Comparison of ENCODE assay signal across 28 cellular contexts in genomic region chr22:26722159-26722558, GRCh38.
DNase-seq lines count a peak whose midpoint lies in the region; TF ChIP-seq lines count a peak whose summit lies in the region.
"Had no signal": no experiment of that assay in that cellular context is flagged by ENCODE, and none has a peak within 500 bp of the region (broad histone marks: within the 10 kb centered on the region; RNA-seq: fewer than 3 reads in every experiment).

No MANE protein-coding gene starts in this region.

- intact Hi-C loops in Caco-2 (cut with micrococcal nuclease; ENCODE audit: unreplicated experiment): no loop called here

- H3K4me1 Mint-ChIP-seq in osteocyte (ENCODE audit: unreplicated experiment) (peaks cover 42% of the 10 kb centered on the region), Caco-2 (ENCODE audit: low read depth, unreplicated experiment) (no peaks in the 10 kb centered on the region)
- H3K4me1 Mint-ChIP-seq: stimulated activated naive CD8-positive, alpha-beta T cell treated with anti-CD3 and anti-CD28 coated beads, Interleukin-15, amount 100 ng/mL, for 72 hours had no signal

- H3K27ac Mint-ChIP-seq in osteocyte (ENCODE audit: unreplicated experiment): peak overlapping the region; percentile 61
- no peak overlapping the region for H3K27ac Mint-ChIP-seq in Caco-2 (ENCODE audit: unreplicated experiment)
- H3K27ac Mint-ChIP-seq: activated naive CD8-positive, alpha-beta T cell treated with anti-CD3 and anti-CD28 coated beads for 36 hours; activated T-helper 1 cell treated with anti-CD3 and anti-CD28 coated beads, Interleukin-12 subunit alpha, Interleukin-12 subunit beta, Interleukin-2, Interleukin-4 antibody, amounts not matched to agents 30 ng/mL and 10 ng/mL and 1 ng/mL, durations not matched to agents 14 hours and 24 hours and 36 hours; CD4-positive, alpha-beta T cell; natural killer cell; stimulated activated naive CD8-positive, alpha-beta T cell treated with anti-CD3 and anti-CD28 coated beads, Interleukin-15, amount 100 ng/mL, for 72 hours; T-helper 1 cell treated with Interleukin-12 subunit alpha and Interleukin-12 subunit beta and Interleukin-4 antibody, amounts not matched to agents 30 μg/mL and 1 μg/mL, for 36 hours had no signal

- CTCF ChIA-PET in Caco-2 (lab: Charles Lee): no interaction called here

- H3K27me3 ChIP-seq in Caco-2 (replicated peaks; ENCODE audit: control insufficient read depth, insufficient read depth, low read length): no peaks in the 10 kb centered on the region
- H3K27me3 ChIP-seq: gastrocnemius medialis, SJSA1, tibial artery had no signal

- H3K4me3 Mint-ChIP-seq in osteocyte (ENCODE audit: unreplicated experiment) (no peak overlapping the region), Caco-2 (ENCODE audit: unreplicated experiment) (no peak overlapping the region)
- H3K4me3 Mint-ChIP-seq: activated naive CD8-positive, alpha-beta T cell treated with anti-CD3 and anti-CD28 coated beads for 36 hours; activated T-helper 1 cell treated with anti-CD3 and anti-CD28 coated beads, Interleukin-12 subunit alpha, Interleukin-12 subunit beta, Interleukin-2, Interleukin-4 antibody, amounts not matched to agents 30 ng/mL and 10 ng/mL and 1 ng/mL, durations not matched to agents 14 hours and 24 hours and 36 hours; CD4-positive, alpha-beta T cell; natural killer cell; stimulated activated naive CD8-positive, alpha-beta T cell treated with anti-CD3 and anti-CD28 coated beads, Interleukin-15, amount 100 ng/mL, for 72 hours; T-helper 1 cell treated with Interleukin-12 subunit alpha and Interleukin-12 subunit beta and Interleukin-4 antibody, amounts not matched to agents 30 μg/mL and 1 μg/mL, for 36 hours had no signal

- H3K36me3 Mint-ChIP-seq in osteocyte (ENCODE audit: unreplicated experiment): peaks cover 23% of the 10 kb centered on the region
- H3K36me3 Mint-ChIP-seq in Caco-2 (ENCODE audit: insufficient read depth, unreplicated experiment): no peaks in the 10 kb centered on the region

- H3K36me3 ChIP-seq in Caco-2 (ENCODE audit: control insufficient read depth, insufficient read depth, low read length): no peaks in the 10 kb centered on the region

- no peaks in the 10 kb centered on the region for H3K4me1 ChIP-seq in Caco-2
- H3K4me1 ChIP-seq: gastrocnemius medialis had no signal

- H3K27me3 Mint-ChIP-seq in osteocyte (ENCODE audit: unreplicated experiment) (no peaks in the 10 kb centered on the region), Caco-2 (ENCODE audit: insufficient read depth, unreplicated experiment) (no peaks in the 10 kb centered on the region)
- H3K27me3 Mint-ChIP-seq: activated naive CD8-positive, alpha-beta T cell treated with anti-CD3 and anti-CD28 coated beads for 36 hours; CD4-positive, alpha-beta T cell; stimulated activated naive CD8-positive, alpha-beta T cell treated with anti-CD3 and anti-CD28 coated beads, Interleukin-15, amount 100 ng/mL, for 72 hours had no signal

- POLR2A ChIA-PET in Caco-2 (lab: Charles Lee): no interaction called here

- TF ChIP-seq CTCF in epithelial cell of esophagus (IDR thresholded peaks at IDR 0.05; ENCODE audit: insufficient read depth, low read depth, low read length, missing control alignments): no peak
- TF ChIP-seq CTCF in osteocyte (IDR thresholded peaks at IDR 0.05): no peak
- TF ChIP-seq CTCF in Caco-2 (IDR thresholded peaks at IDR 0.05; ENCODE audit: insufficient read depth in 1 of 2, low read depth in 1 of 2, low read length in 1 of 2, severe bottlenecking in 1 of 2, unreplicated experiment in 1 of 2): no peak

- no TSS peak for BruUV-seq in Caco-2 (replicated peaks; lab: Mats Ljungman, UMichigan)

- no peaks in the 10 kb centered on the region for H3K9me3 ChIP-seq in Caco-2
- H3K9me3 ChIP-seq: gastrocnemius medialis, SJSA1, tibial artery had no signal

- peaks cover 7% of the 10 kb centered on the region for H3K9me3 Mint-ChIP-seq in osteocyte (ENCODE audit: unreplicated experiment)
- H3K9me3 Mint-ChIP-seq in Caco-2 (ENCODE audit: unreplicated experiment): no peaks in the 10 kb centered on the region
- H3K9me3 Mint-ChIP-seq: activated naive CD8-positive, alpha-beta T cell treated with anti-CD3 and anti-CD28 coated beads for 36 hours; activated T-helper 1 cell treated with anti-CD3 and anti-CD28 coated beads, Interleukin-12 subunit alpha, Interleukin-12 subunit beta, Interleukin-2, Interleukin-4 antibody, amounts not matched to agents 30 ng/mL and 10 ng/mL and 1 ng/mL, durations not matched to agents 14 hours and 24 hours and 36 hours; CD4-positive, alpha-beta T cell; natural killer cell; stimulated activated naive CD8-positive, alpha-beta T cell treated with anti-CD3 and anti-CD28 coated beads, Interleukin-15, amount 100 ng/mL, for 72 hours; T-helper 1 cell treated with Interleukin-12 subunit alpha and Interleukin-12 subunit beta and Interleukin-4 antibody, amounts not matched to agents 30 μg/mL and 1 μg/mL, for 36 hours had no signal

- peak; percentile 84 for DNase-seq in EL
- peak; percentile 74 for DNase-seq in RPMI7951 (ENCODE audit: low read depth)
- DNase-seq in epithelial cell of esophagus (ENCODE audit: low read depth): peak; percentile 57
- no peak for DNase-seq in osteocyte (ENCODE audit: extremely low spot score, unreplicated experiment)
- DNase-seq in Caco-2: no peak
- no peak for DNase-seq in HuH-7.5 (ENCODE audit: low spot score)
- DNase-seq in pons (ENCODE audit: low spot score): no peak
- no peak for DNase-seq in H4 (ENCODE audit: low spot score)
- DNase-seq: activated CD4-positive, alpha-beta T cell treated with anti-CD3 and anti-CD28 coated beads for 4 hours; activated naive CD8-positive, alpha-beta T cell treated with anti-CD3 and anti-CD28 coated beads for 36 hours; CD4-positive, alpha-beta T cell; DMS 273 treated with DMSO at 0.1 percent for 48 hours; effector CD4-positive, alpha-beta T cell; erythroblast; gastrocnemius medialis; hypothalamus; left ventricle myocardium superior; midbrain; natural killer cell; NCI-H1694; NCI-H2171; NCI-H524; posterior cingulate gyrus; stimulated activated naive CD8-positive, alpha-beta T cell treated with anti-CD3 and anti-CD28 coated beads, Interleukin-15, amount 100 ng/mL, for 72 hours; tibial artery had no signal

- H3K4me3 ChIP-seq in epithelial cell of esophagus (ENCODE audit: low read length) (no peak overlapping the region), Caco-2 (ENCODE audit: low read depth, low read length) (no peak overlapping the region)
- H3K4me3 ChIP-seq: gastrocnemius medialis, SJSA1, tibial artery had no signal

Comparison
In these comparisons a context has a peak if more than half of its experiments do, and no peak if none do; other contexts are left out.
1. DNase-seq: peak in EL (single experiment), RPMI7951 (single experiment) and epithelial cell of esophagus (single experiment); none in osteocyte (single experiment), Caco-2 (0 of 2), HuH-7.5 (single experiment), pons (single experiment) and H4 (single experiment).